In the genomic region with DNA sequence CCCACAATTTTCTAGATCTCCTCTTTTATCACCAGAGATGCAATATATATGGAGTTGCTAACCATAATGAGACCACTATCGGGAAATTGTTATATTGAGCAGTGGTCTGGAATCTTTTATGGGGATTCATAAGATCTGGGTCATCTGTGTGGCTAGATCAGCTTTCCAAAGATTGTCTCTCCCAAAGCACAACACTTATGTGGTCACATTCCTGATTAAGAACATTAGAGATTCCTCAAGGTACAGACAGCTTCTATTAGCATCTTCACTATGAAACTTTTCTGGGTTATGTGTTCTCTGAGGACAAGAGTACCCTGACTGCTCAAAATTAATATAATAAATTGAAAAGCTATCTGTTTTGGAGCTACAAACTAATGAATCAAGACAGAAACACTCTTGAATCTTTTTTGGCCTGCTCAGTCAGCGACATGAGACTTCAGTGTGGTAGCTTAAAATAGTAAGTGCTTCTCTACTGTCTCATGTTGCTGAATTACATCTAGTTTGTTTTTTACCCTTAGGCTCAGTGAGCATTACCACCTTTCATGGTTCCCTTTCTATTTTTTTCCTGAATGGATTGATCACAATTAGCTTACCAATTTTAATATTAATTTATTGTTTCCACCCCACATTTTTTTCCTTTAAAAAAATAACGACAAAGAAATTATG, we compare ENCODE assay signal across 20 cellular contexts.
"Had no signal": no experiment of that assay in that cellular context is flagged by ENCODE, and none has a peak within 500 bp of the region (broad histone marks: within the 10 kb centered on the region; RNA-seq: fewer than 3 reads in every experiment).

No MANE protein-coding gene starts in this region.

- H3K9me3 ChIP-seq: body of pancreas, esophagus squamous epithelium, neutrophil, ovary, thoracic aorta, vagina had no signal

- H3K27ac ChIP-seq: body of pancreas, esophagus squamous epithelium, neutrophil, ovary, thoracic aorta, vagina had no signal

- H3K27me3 ChIP-seq: body of pancreas, esophagus squamous epithelium, neutrophil, ovary, vagina had no signal

- H3K36me3 ChIP-seq: neutrophil, ovary, thoracic aorta, vagina had no signal

- DNase-seq: activated CD4-positive, alpha-beta T cell treated with anti-CD3 and anti-CD28 coated beads for 1 hour; activated CD4-positive, alpha-beta T cell treated with anti-CD3 and anti-CD28 coated beads, Interleukin-2, amount 50 U/mL, for 1 hour; activated CD8-positive, alpha-beta T cell treated with anti-CD3 and anti-CD28 coated beads, Interleukin-2, amount 10 ng/mL, durations not matched to agents 7 days and 5 days; activated gamma-delta T cell; anterior cingulate cortex; body of pancreas; dermis blood vessel endothelial cell; effector memory CD8-positive, alpha-beta T cell; esophagus squamous epithelium; natural killer cell; ovary; stimulated activated CD4-positive, alpha-beta T cell treated with anti-CD3 and anti-CD28 coated beads, Interleukin-2, amount 100 ng/mL, for 48 hours; stimulated activated CD8-positive, alpha-beta memory T cell treated with anti-CD3 and anti-CD28 coated beads, Interleukin-4, amount 100 ng/mL, for 48 hours; stimulated activated naive B cell treated with anti-CD40 and anti-IgM and Interleukin-4, amounts not matched to agents 10 μg/mL and 1 μg/mL and 100 μg/mL, for 72 hours; T-helper 1 cell had no signal

- ATAC-seq: activated CD8-positive, alpha-beta T cell treated with anti-CD3 and anti-CD28 coated beads, Interleukin-2, amount 10 ng/mL, durations not matched to agents 7 days and 5 days; body of pancreas; effector memory CD8-positive, alpha-beta T cell; natural killer cell; sciatic nerve; stimulated activated naive B cell treated with anti-CD40 and anti-IgM and Interleukin-4, amounts not matched to agents 10 μg/mL and 1 μg/mL and 100 μg/mL, for 72 hours had no signal

- H3K4me3 ChIP-seq: body of pancreas, esophagus squamous epithelium, lung, ovary, thoracic aorta, vagina had no signal

- H3K4me1 ChIP-seq: esophagus squamous epithelium, vagina had no signal
